In the genomic region with DNA sequence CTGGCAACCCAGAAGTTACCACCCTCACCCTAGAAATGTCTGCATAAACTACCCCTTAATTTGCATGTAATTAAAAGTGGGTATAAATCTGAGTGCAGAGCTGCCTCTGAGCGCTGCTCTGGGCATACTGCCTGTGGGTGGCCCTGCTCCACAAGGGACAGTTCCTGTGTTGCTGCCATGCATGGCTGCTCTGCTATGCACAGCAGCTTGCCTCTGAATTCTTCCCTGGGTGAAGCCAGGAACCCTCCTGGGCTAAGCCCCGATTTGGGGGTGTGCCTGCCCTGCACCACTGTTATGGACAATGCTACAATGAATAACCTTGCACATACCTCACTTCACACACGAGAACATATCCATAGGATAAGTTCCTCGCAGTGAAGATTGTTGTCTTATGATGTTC, we compare ENCODE assay signal across 25 cellular contexts. TPM values are rescaled to one million over a fixed set of nuclear protein-coding genes. Genes with fewer than 3 reads are reported as not detected.
"Had no signal": no experiment of that assay in that cellular context is flagged by ENCODE, and none has a peak within 500 bp of the region (broad histone marks: within the 10 kb centered on the region; RNA-seq: fewer than 3 reads in every experiment).

No MANE protein-coding gene starts in this region.

- H3K4me1 ChIP-seq: esophagus muscularis mucosa, gastroesophageal sphincter, heart left ventricle, lower lobe of right lung, prostate gland, spleen, tibial nerve, upper lobe of left lung had no signal

- H3K27ac ChIP-seq: dorsolateral prefrontal cortex, epithelial cell of prostate, esophagus muscularis mucosa, foreskin keratinocyte, gastroesophageal sphincter, heart left ventricle, hepatocyte, lower lobe of right lung, ovary, prostate gland, skin epidermis, spleen, thoracic aorta, tibial nerve, upper lobe of left lung had no signal

- H3K36me3 ChIP-seq: esophagus muscularis mucosa, gastroesophageal sphincter, heart left ventricle, lower lobe of right lung, ovary, prostate gland, spleen, thoracic aorta, tibial nerve, upper lobe of left lung had no signal

- DNase-seq: cerebellar nuclear complex; dorsolateral prefrontal cortex; effector CD4-positive, alpha-beta T cell; foreskin keratinocyte; left colon; left ventricle myocardium superior; lower lobe of right lung; natural killer cell; occipital lobe; ovary; right cardiac atrium; spleen; stimulated activated CD4-positive, alpha-beta T cell treated with anti-CD3 and anti-CD28 coated beads, Interleukin-4, amount 100 ng/mL, for 4 hours; upper lobe of left lung had no signal

- ATAC-seq: foreskin keratinocyte; gastroesophageal sphincter; heart left ventricle; left colon; left ventricle myocardium superior; lower lobe of right lung; right cardiac atrium; stimulated activated memory B cell treated with anti-CD40 and anti-IgM and Interleukin-4, amounts not matched to agents 10 μg/mL and 1 μg/mL and 100 μg/mL, for 72 hours had no signal

- H3K27me3 ChIP-seq: hepatocyte, ovary, upper lobe of left lung had no signal

- H3K36me3 Mint-ChIP-seq: natural killer cell had no signal

- H3K27ac Mint-ChIP-seq: natural killer cell; stimulated activated memory B cell treated with anti-CD40 and anti-IgM and Interleukin-4, amounts not matched to agents 10 μg/mL and 1 μg/mL and 100 μg/mL, for 72 hours; stimulated activated naive CD8-positive, alpha-beta T cell treated with anti-CD3 and anti-CD28 coated beads, Interleukin-15, Interleukin-2, amounts not matched to agents 100 ng/mL and 50 ng/mL, for 24 hours had no signal

- H3K4me3 Mint-ChIP-seq: natural killer cell; stimulated activated memory B cell treated with anti-CD40 and anti-IgM and Interleukin-4, amounts not matched to agents 10 μg/mL and 1 μg/mL and 100 μg/mL, for 72 hours; stimulated activated naive CD8-positive, alpha-beta T cell treated with anti-CD3 and anti-CD28 coated beads, Interleukin-15, Interleukin-2, amounts not matched to agents 100 ng/mL and 50 ng/mL, for 24 hours had no signal

- H3K9me3 Mint-ChIP-seq: stimulated activated naive CD8-positive, alpha-beta T cell treated with anti-CD3 and anti-CD28 coated beads, Interleukin-15, Interleukin-2, amounts not matched to agents 100 ng/mL and 50 ng/mL, for 24 hours had no signal

- H3K4me3 ChIP-seq: dorsolateral prefrontal cortex, esophagus muscularis mucosa, gastroesophageal sphincter, heart left ventricle, hepatocyte, lower lobe of right lung, ovary, prostate gland, skin epidermis, spleen, thoracic aorta, tibial nerve, upper lobe of left lung had no signal

- H3K9me3 ChIP-seq: lower lobe of right lung, ovary, prostate gland, upper lobe of left lung had no signal

RNA-seq across cellular contexts. Expression of a gene that starts 35.7 kb away (rescaled TPM):
- total RNA-seq: foreskin keratinocyte had no signal
